Comparison of ENCODE assay signal across 8 cellular contexts in the genomic region with DNA sequence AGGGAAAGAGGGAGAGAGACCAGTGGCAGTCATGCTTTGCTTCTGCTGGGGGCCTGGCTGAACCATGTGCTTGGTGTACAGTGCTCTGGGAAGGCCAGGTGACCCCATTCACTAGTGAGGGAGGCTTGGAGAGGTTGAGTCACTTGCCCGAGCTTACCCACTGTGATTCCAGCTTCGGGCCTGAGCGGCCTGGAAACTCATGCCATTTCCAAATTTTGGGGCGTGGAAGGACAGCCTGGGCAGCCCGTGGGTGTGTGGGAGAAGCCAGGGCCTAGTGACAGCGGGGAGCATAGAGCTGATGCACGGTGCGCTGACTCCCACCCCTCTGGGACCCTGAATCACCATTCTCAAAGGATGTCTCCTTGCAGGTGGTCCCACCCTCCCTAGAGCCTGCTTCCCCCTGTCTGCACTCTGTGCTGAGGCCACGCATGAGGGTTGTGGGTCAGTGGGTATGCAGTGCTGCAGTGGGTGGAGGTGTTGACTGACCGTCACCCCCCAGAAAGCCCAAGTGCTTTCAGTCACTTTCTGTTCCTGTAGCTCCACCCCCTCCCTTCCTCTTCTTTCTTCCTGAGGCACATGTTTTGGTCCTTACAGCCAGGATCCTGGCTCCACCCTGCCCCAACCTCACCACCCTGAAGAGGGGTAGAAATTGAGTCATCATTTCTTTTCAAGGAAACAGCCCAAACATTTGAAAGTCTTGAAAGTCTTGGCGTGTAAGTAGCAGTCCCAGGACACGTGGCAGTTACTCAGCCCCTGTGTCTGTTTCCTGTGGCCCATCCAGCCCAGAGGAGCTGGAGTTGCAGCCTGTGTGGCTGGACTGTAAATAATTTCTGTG. TPM values are rescaled to one million over a fixed set of nuclear protein-coding genes. Genes with fewer than 3 reads are reported as not detected.
A peak's percentile ranks its signal among the peaks of the same experiment; 100 is the strongest.
DNase-seq lines count a peak whose midpoint lies in the region; ATAC-seq, FAIRE-seq and TF ChIP-seq lines count a peak whose summit lies in the region.

No MANE protein-coding gene starts in this region.

- BruUV-seq in Panc1 (replicated peaks; lab: Mats Ljungman, UMichigan), result no TSS peak

- peaks cover 5% of the 10 kb centered on the region for H3K79me2 ChIP-seq in keratinocyte (ENCODE audit: control insufficient read depth, insufficient read depth, low read length)

- no peaks in the 10 kb centered on the region for H3K9me1 ChIP-seq in keratinocyte (ENCODE audit: control insufficient read depth, extremely low read depth, insufficient read depth, low read length)

- CTCF ChIA-PET in Panc1 (lab: Charles Lee), result no interaction called here

- dilution Hi-C loops in keratinocyte (cut with MboI; ENCODE audit: extremely low pct_ligation_motif_present, low sequenced_read_pairs), result no loop called here

- no peaks in the 10 kb centered on the region for H3K27me3 ChIP-seq in Panc1 (ENCODE audit: control insufficient read depth, insufficient read depth, low read length)
- no peaks in the 10 kb centered on the region for H3K27me3 ChIP-seq in keratinocyte (ENCODE audit: control insufficient read depth, extremely low read depth, insufficient read depth, low read length)

- no peaks in the 10 kb centered on the region for H3K36me3 ChIP-seq in Panc1 (ENCODE audit: control insufficient read depth, insufficient read depth, low read length)
- H3K36me3 ChIP-seq in keratinocyte (ENCODE audit: control insufficient read depth in 2 of 2, extremely low read depth in 1 of 2, insufficient read depth in 2 of 2, low read length in 2 of 2), result peaks cover 6 to 7% of the 10 kb centered on the region in 2 experiments

- H3K4me1 ChIP-seq in Panc1 (ENCODE audit: control insufficient read depth, insufficient read depth, low read length) (peaks cover 37% of the 10 kb centered on the region), keratinocyte (ENCODE audit: control insufficient read depth, extremely low read depth, insufficient read depth, low read length) (peaks cover 47% of the 10 kb centered on the region)

- H3K27ac ChIP-seq in Panc1 (ENCODE audit: low read length) (no peak overlapping the region), adipose tissue (ENCODE audit: low read depth, low read length) (peak overlapping the region; percentile 81), keratinocyte (ENCODE audit: control insufficient read depth, insufficient read depth, low read length) (peak overlapping the region; percentile 89)

- H3K4me2 ChIP-seq in keratinocyte (ENCODE audit: control insufficient read depth, extremely low read depth, insufficient read depth, low read depth, low read length), result peak overlapping the region; percentile 68

- no peaks in the 10 kb centered on the region for H4K20me1 ChIP-seq in keratinocyte (ENCODE audit: control insufficient read depth, extremely low read depth, insufficient read depth, low read length)

- intact Hi-C loops in Panc1 (cut with micrococcal nuclease; ENCODE audit: unreplicated experiment), result no loop called here

- no peak overlapping the region for H3K4me3 ChIP-seq in Panc1 (ENCODE audit: low read depth in 2 of 2, low read length in 2 of 2)
- peak overlapping the region in 1 of 3 experiments; percentile 23 for H3K4me3 ChIP-seq in keratinocyte (ENCODE audit: control insufficient read depth in 2 of 3, extremely low read depth in 1 of 3, insufficient read depth in 2 of 3, low read depth in 1 of 3, low read length in 3 of 3)

- peak; percentile 36 for DNase-seq in Panc1 (ENCODE audit: low read depth, low spot score)
- peak; percentile 91 for DNase-seq in keratinocyte (ENCODE audit: low read depth, low spot score)
- DNase-seq in stimulated activated CD4-positive, alpha-beta T cell treated with anti-CD3 and anti-CD28 coated beads, Interleukin-4, amount 100 ng/mL, for 1 hour, result peak; percentile 51
- DNase-seq in NCI-H524 (lab: John Stamatoyannopoulos, UW), result no peak
- no peak for DNase-seq in SHP77 treated with DMSO at 0.1 percent for 48 hours (lab: John Stamatoyannopoulos, UW)

- H3K9me3 ChIP-seq in Panc1 (ENCODE audit: control insufficient read depth, insufficient read depth, low read depth, low read length), result no peaks in the 10 kb centered on the region
- no peaks in the 10 kb centered on the region for H3K9me3 ChIP-seq in keratinocyte (ENCODE audit: control insufficient read depth, low read depth, low read length)

- ATAC-seq in GM18511 (IDR thresholded peaks at IDR 0.05; ENCODE audit: unreplicated experiment), result peak; percentile 50
- peak; percentile 43 for ATAC-seq in HG02852 (IDR thresholded peaks at IDR 0.05; ENCODE audit: unreplicated experiment)
- ATAC-seq in Panc1, result no peak

- 40 to 79% (median 51%) methylated on average over 12 of the region's 12 CpGs for WGBS in adipose tissue, 3 donors

- in situ Hi-C loops in Panc1 (cut with HindIII; ENCODE audit: low pct_unique_long_range_greater_than_20kb, low sequenced_read_pairs), result no loop called here

- H2AFZ ChIP-seq in keratinocyte (ENCODE audit: control insufficient read depth, low read length), result peak overlapping the region; percentile 29

- peak; percentile 93 for FAIRE-seq in keratinocyte (lab: Jason Lieb, UNC)

- TF ChIP-seq CTCF in Panc1 (IDR thresholded peaks at IDR 0.05) (no peak), keratinocyte (optimal IDR thresholded peaks at IDR 0.05 in 1 of 3, IDR thresholded peaks at IDR 0.05 in 1 of 3, conservative IDR thresholded peaks at IDR 0.05 in 1 of 3; ENCODE audit: extremely low read depth in 1 of 3, insufficient read depth in 2 of 3, low read length in 3 of 3) (no peak)

- peak overlapping the region; percentile 68 for H3K9ac ChIP-seq in keratinocyte (ENCODE audit: control insufficient read depth, extremely low read depth, insufficient read depth, low read length)

- POLR2A ChIA-PET in Panc1 (lab: Charles Lee), result no interaction called here

RNA-seq across cellular contexts. Expression of a gene that starts 43.8 kb away (rescaled TPM):
- total RNA-seq in Panc1 (2021; ENCODE audit: unreplicated experiment), result 11.9 TPM
- polyA plus RNA-seq in Panc1 (2012; ENCODE audit: insufficient read length), result 12.5 TPM
- polyA plus RNA-seq in adipose tissue, result 10 to 100 TPM; 13.3 to 22.6 (median 15.5) TPM
- 5.7 to 10.8 TPM (median 7.0 TPM) in 3 replicates for polyA plus RNA-seq in keratinocyte
- 10.1 TPM for polyA plus RNA-seq in keratinocyte (2011; ENCODE audit: low read depth)
- polyA plus RNA-seq in keratinocyte (2011; cell fraction: cytosol; rRNA removed), result 6.1 and 8.7 TPM in 2 replicates
- polyA plus RNA-seq in keratinocyte (2011; cell fraction: nucleus; rRNA removed), result 13.1 and 13.4 TPM in 2 replicates
- 9.0 and 13.7 TPM in 2 replicates for polyA plus RNA-seq in keratinocyte (2012; ENCODE audit: low replicate concordance)
- polyA minus RNA-seq in keratinocyte, result 8.7 to 59.2 TPM (median 14.6 TPM) in 3 replicates
- 7.5 TPM for polyA minus RNA-seq in keratinocyte (2011; cell fraction: cytosol; rRNA and poly(A)+ RNA removed)
- polyA minus RNA-seq in keratinocyte (2011; cell fraction: nucleus; rRNA and poly(A)+ RNA removed), result 13.5 TPM in 2 replicates

Comparison
In these comparisons a context has a peak if more than half of its experiments do, and no peak if none do; other contexts are left out.
1. DNase-seq: peak in Panc1 (single experiment), keratinocyte (single experiment) and stimulated activated CD4-positive, alpha-beta T cell treated with anti-CD3 and anti-CD28 coated beads, Interleukin-4, amount 100 ng/mL, for 1 hour (single experiment); none in NCI-H524 (0 of 2) and SHP77 treated with DMSO at 0.1 percent for 48 hours (single experiment).